In the genomic region with DNA sequence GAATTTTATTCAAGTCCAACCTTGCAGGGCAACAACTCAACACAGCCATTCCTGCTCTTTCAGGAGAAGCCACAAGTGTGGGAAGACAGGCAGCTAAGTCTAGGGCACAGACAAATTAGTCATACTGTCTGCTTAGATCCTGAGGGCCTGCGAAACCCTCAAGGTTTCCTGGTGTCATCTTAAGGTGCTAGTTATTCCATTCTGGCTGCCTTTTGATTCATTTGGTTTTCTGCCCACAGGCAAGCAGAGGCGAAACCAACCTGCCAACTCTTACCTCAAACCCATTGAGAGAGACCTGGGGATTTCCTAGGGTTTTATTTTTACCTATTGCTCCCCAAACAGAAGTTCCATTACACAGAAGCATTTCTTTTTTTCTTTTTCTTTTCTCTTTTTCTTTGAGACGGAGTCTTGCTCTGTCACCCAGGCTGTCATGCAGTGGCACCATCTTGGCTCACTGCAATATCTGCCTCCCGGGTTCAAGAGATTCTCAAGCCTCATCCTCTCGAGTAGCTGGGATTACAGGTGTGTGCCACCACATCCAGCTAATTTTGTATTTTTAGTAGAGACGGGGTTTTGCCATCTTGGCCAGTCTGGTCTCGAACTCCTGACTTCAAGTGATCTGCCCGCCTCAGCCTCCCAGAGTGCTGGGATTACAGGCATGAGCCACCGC, we compare ENCODE assay signal across 8 cellular contexts. TPM values are rescaled to one million over a fixed set of nuclear protein-coding genes. Genes with fewer than 3 reads are reported as not detected.
DNase-seq lines count a peak whose midpoint lies in the region; ATAC-seq and TF ChIP-seq lines count a peak whose summit lies in the region.

No MANE protein-coding gene starts in this region.

- CTCF ChIA-PET in CD8-positive, alpha-beta T cell (lab: Charles Lee) = no interaction called here

- no peak overlapping the region for H3K27ac ChIP-seq in CD8-positive, alpha-beta T cell (ENCODE audit: low read depth, low read length)

- no peaks in the 10 kb centered on the region for H3K9me3 Mint-ChIP-seq in CD8-positive, alpha-beta T cell
- no peaks in the 10 kb centered on the region for H3K9me3 Mint-ChIP-seq in IgD-negative memory B cell

- ATAC-seq in CD8-positive, alpha-beta T cell = peak; percentile 65
- ATAC-seq in GM21515 (IDR thresholded peaks at IDR 0.05; ENCODE audit: unreplicated experiment) = peak; percentile 70
- ATAC-seq in omental fat pad (ENCODE audit: low FRiP score) = no peak

- peaks cover 7% of the 10 kb centered on the region for H3K4me1 ChIP-seq in CD8-positive, alpha-beta T cell (ENCODE audit: insufficient read depth, low read length)

- no peaks in the 10 kb centered on the region for H3K27me3 Mint-ChIP-seq in CD8-positive, alpha-beta T cell (ENCODE audit: low read depth)
- H3K27me3 Mint-ChIP-seq in IgD-negative memory B cell = no peaks in the 10 kb centered on the region

- H3K9me3 ChIP-seq in CD8-positive, alpha-beta T cell (ENCODE audit: low read length) = no peaks in the 10 kb centered on the region

- no peak for TF ChIP-seq CTCF in CD8-positive, alpha-beta T cell (IDR thresholded peaks at IDR 0.05)
- no peak for TF ChIP-seq CTCF in omental fat pad (IDR thresholded peaks at IDR 0.05)

- peak overlapping the region; percentile 38 for H3K27ac Mint-ChIP-seq in CD8-positive, alpha-beta T cell
- peak overlapping the region; percentile 12 to 64 (median 55) for H3K27ac Mint-ChIP-seq in IgD-negative memory B cell

- DNase-seq in CD8-positive, alpha-beta T cell = peak in 2 of 7 experiments; percentile 9 to 28
- DNase-seq in activated naive CD8-positive, alpha-beta T cell treated with anti-CD3 and anti-CD28 coated beads, Interleukin-2, amount 50 U/mL, for 16 hours (ENCODE audit: low read depth, low spot score) = peak; percentile 40
- peak; percentile 9 for DNase-seq in stimulated activated CD8-positive, alpha-beta memory T cell treated with anti-CD3 and anti-CD28 coated beads, Interleukin-12 subunit alpha, Interleukin-12 subunit beta, amount 100 ng/mL, for 24 hours (ENCODE audit: extremely low read depth)
- DNase-seq in DMS 273 (lab: John Stamatoyannopoulos, UW; ENCODE audit: unreplicated experiment) (no peak), omental fat pad (ENCODE audit: low spot score) (no peak), NCI-H1417 (lab: John Stamatoyannopoulos, UW) (no peak)

- H3K27me3 ChIP-seq in CD8-positive, alpha-beta T cell (ENCODE audit: insufficient read depth, low read length) = no peaks in the 10 kb centered on the region

- intact Hi-C loops in CD8-positive, alpha-beta T cell (cut with DNase I, micrococcal nuclease) = no loop called here

- H3K36me3 ChIP-seq in CD8-positive, alpha-beta T cell (ENCODE audit: insufficient read depth, low read length) = no peaks in the 10 kb centered on the region

- H3K4me3 ChIP-seq in CD8-positive, alpha-beta T cell (ENCODE audit: low read depth, low read length) = no peak overlapping the region

- H3K4me1 Mint-ChIP-seq in CD8-positive, alpha-beta T cell (ENCODE audit: low read depth) = peaks cover 25% of the 10 kb centered on the region
- peaks cover 20 to 28% (median 27%) of the 10 kb centered on the region in 3 donors for H3K4me1 Mint-ChIP-seq in IgD-negative memory B cell

- H3K4me3 Mint-ChIP-seq in CD8-positive, alpha-beta T cell = no peak overlapping the region
- H3K4me3 Mint-ChIP-seq in IgD-negative memory B cell = peak overlapping the region in 1 of 4 donors; percentile 67

- H3K36me3 Mint-ChIP-seq in CD8-positive, alpha-beta T cell = no peaks in the 10 kb centered on the region
- no peaks in the 10 kb centered on the region for H3K36me3 Mint-ChIP-seq in IgD-negative memory B cell

- POLR2A ChIA-PET in CD8-positive, alpha-beta T cell (lab: Charles Lee) = no interaction called here

RNA-seq across cellular contexts. Expression of a gene that starts 23.7 kb away (rescaled TPM):
- not detected for total RNA-seq in CD8-positive, alpha-beta T cell
- polyA plus RNA-seq in IgD-negative memory B cell = not detected
- not detected for total RNA-seq in omental fat pad

RNA-seq across cellular contexts. Expression of a gene that starts 32.3 kb away (rescaled TPM):
- total RNA-seq in CD8-positive, alpha-beta T cell = not detected
- not detected for polyA plus RNA-seq in IgD-negative memory B cell
- not detected for total RNA-seq in omental fat pad

Comparison
In these comparisons a context has a peak if more than half of its experiments do, and no peak if none do; other contexts are left out.
1. DNase-seq: peak in activated naive CD8-positive, alpha-beta T cell treated with anti-CD3 and anti-CD28 coated beads, Interleukin-2, amount 50 U/mL, for 16 hours (single experiment) and stimulated activated CD8-positive, alpha-beta memory T cell treated with anti-CD3 and anti-CD28 coated beads, Interleukin-12 subunit alpha, Interleukin-12 subunit beta, amount 100 ng/mL, for 24 hours (single experiment); none in DMS 273 (single experiment), omental fat pad (single experiment) and NCI-H1417 (0 of 3).